In the genomic region with DNA sequence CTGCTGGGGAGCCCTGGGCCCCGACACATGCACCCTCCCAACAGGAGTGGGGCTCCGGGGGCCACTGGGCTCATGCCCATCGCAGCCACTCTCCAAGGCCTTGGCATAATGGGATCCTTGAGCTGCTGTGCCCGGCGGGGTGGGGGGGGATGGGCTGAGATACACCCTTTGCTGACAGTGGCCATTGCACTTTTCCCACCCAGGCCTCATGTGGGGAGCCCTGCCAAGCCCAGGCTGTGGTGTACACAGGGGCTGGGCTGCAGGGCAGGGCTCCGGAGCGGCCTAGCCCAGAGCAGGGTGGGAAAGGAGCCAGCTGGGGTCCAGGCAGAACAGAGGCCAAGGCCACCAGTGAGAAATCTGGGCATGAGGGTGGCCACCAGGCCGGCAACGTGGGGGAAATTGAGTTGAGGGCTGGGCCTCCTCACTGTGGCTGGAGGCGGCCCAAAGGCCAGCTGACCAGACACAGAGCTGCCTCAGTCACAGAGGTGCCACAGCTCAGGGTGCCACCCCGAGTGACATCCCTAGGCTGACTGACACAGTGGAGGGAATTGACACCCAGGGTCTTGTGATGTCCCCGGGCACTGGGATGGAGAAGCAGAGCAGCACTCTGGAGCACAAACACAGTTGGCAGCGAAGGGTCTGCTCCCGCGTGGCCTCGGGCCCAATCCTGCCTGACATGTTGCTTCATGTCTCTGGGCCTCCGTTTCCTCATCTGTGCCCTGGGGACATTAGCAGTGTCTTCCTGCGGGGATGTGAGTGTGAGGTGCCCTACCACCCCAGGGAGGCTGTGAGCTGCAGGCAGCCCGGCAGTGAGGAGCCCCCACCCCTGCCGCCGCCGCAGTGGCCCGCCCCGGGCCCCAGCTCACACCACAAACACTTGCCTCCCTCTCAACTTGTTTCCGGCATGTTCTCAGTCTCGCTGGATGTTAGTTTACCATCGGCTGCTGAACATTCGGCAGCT, we compare ENCODE assay signal across 9 cellular contexts. TPM values are rescaled to one million over a fixed set of nuclear protein-coding genes. Genes with fewer than 3 reads are reported as not detected.
DNase-seq lines count a peak whose midpoint lies in the region; ATAC-seq lines count a peak whose summit lies in the region.
"Had no signal": no experiment of that assay in that cellular context is flagged by ENCODE, and none has a peak within 500 bp of the region (broad histone marks: within the 10 kb centered on the region; RNA-seq: fewer than 3 reads in every experiment).

No MANE protein-coding gene starts in this region.

- peaks cover 14% of the 10 kb centered on the region for H3K4me1 Mint-ChIP-seq in activated naive CD8-positive, alpha-beta T cell treated with anti-CD3 and anti-CD28 coated beads for 36 hours
- peaks cover 0 to 11% of the 10 kb centered on the region in 2 donors for H3K4me1 Mint-ChIP-seq in natural killer cell treated with Interleukin-12 subunit alpha and Interleukin-12 subunit beta and Interleukin-15 and Interleukin-18, amount 100 ng/mL, for 72 hours (ENCODE audit: low read depth in 2 of 2)

- peak overlapping the region; percentile 14 for H3K4me3 Mint-ChIP-seq in activated naive CD8-positive, alpha-beta T cell treated with anti-CD3 and anti-CD28 coated beads for 36 hours
- H3K4me3 Mint-ChIP-seq in natural killer cell treated with Interleukin-12 subunit alpha and Interleukin-12 subunit beta and Interleukin-15 and Interleukin-18, amount 100 ng/mL, for 72 hours = no peak overlapping the region

- peak; percentile 48 to 60 for ATAC-seq in natural killer cell treated with Interleukin-12 subunit alpha and Interleukin-12 subunit beta and Interleukin-15 and Interleukin-18, amount 100 ng/mL, for 72 hours
- ATAC-seq in HG03520 (IDR thresholded peaks at IDR 0.05; ENCODE audit: unreplicated experiment) (no peak), GM21528 (IDR thresholded peaks at IDR 0.05; ENCODE audit: low FRiP score, unreplicated experiment) (no peak)

- H3K36me3 Mint-ChIP-seq in activated naive CD8-positive, alpha-beta T cell treated with anti-CD3 and anti-CD28 coated beads for 36 hours = no peaks in the 10 kb centered on the region
- no peaks in the 10 kb centered on the region for H3K36me3 Mint-ChIP-seq in natural killer cell treated with Interleukin-12 subunit alpha and Interleukin-12 subunit beta and Interleukin-15 and Interleukin-18, amount 100 ng/mL, for 72 hours

- DNase-seq in NCI-H2081 (lab: John Stamatoyannopoulos, UW) (peak; percentile 23 to 27), NCI-H2081 treated with DMSO at 0.1 percent for 48 hours (lab: John Stamatoyannopoulos, UW) (no peak), T-helper 1 cell (peak in 3 of 5 donors; percentile 36 to 48 (median 48)), AG20443 (ENCODE audit: low spot score) (no peak)
- peak; percentile 36 for DNase-seq in activated naive CD8-positive, alpha-beta T cell treated with anti-CD3 and anti-CD28 coated beads for 36 hours
- no peak for DNase-seq in natural killer cell treated with Interleukin-12 subunit alpha and Interleukin-12 subunit beta and Interleukin-15 and Interleukin-18, amount 100 ng/mL, for 72 hours (ENCODE audit: low spot score)
- DNase-seq: kidney glomerular epithelial cell had no signal

- H3K9me3 Mint-ChIP-seq in activated naive CD8-positive, alpha-beta T cell treated with anti-CD3 and anti-CD28 coated beads for 36 hours = no peaks in the 10 kb centered on the region
- H3K9me3 Mint-ChIP-seq in natural killer cell treated with Interleukin-12 subunit alpha and Interleukin-12 subunit beta and Interleukin-15 and Interleukin-18, amount 100 ng/mL, for 72 hours = no peaks in the 10 kb centered on the region

- H3K27me3 Mint-ChIP-seq in activated naive CD8-positive, alpha-beta T cell treated with anti-CD3 and anti-CD28 coated beads for 36 hours = no peaks in the 10 kb centered on the region
- H3K27me3 Mint-ChIP-seq in natural killer cell treated with Interleukin-12 subunit alpha and Interleukin-12 subunit beta and Interleukin-15 and Interleukin-18, amount 100 ng/mL, for 72 hours = no peaks in the 10 kb centered on the region

- H3K27ac Mint-ChIP-seq in activated naive CD8-positive, alpha-beta T cell treated with anti-CD3 and anti-CD28 coated beads for 36 hours = peak overlapping the region; percentile 67
- no peak overlapping the region for H3K27ac Mint-ChIP-seq in natural killer cell treated with Interleukin-12 subunit alpha and Interleukin-12 subunit beta and Interleukin-15 and Interleukin-18, amount 100 ng/mL, for 72 hours

RNA-seq across cellular contexts. Expression of gene RTN4R, which starts 30.4 kb away (rescaled TPM):
- 1 to 10 TPM; 3.2 to 3.5 TPM for total RNA-seq in activated naive CD8-positive, alpha-beta T cell treated with anti-CD3 and anti-CD28 coated beads for 36 hours
- total RNA-seq in natural killer cell treated with Interleukin-12 subunit alpha and Interleukin-12 subunit beta and Interleukin-15 and Interleukin-18, amount 100 ng/mL, for 72 hours = under 1 TPM; 0.48 to 0.78 TPM

Comparison
In these comparisons a context has a peak if more than half of its experiments do, and no peak if none do; other contexts are left out.
1. DNase-seq: peak in NCI-H2081 (2 of 2), T-helper 1 cell (3 of 5) and activated naive CD8-positive, alpha-beta T cell treated with anti-CD3 and anti-CD28 coated beads for 36 hours (single experiment); none in NCI-H2081 treated with DMSO at 0.1 percent for 48 hours (single experiment), natural killer cell treated with Interleukin-12 subunit alpha and Interleukin-12 subunit beta and Interleukin-15 and Interleukin-18, amount 100 ng/mL, for 72 hours (single experiment) and AG20443 (single experiment).
2. ATAC-seq: peak in natural killer cell treated with Interleukin-12 subunit alpha and Interleukin-12 subunit beta and Interleukin-15 and Interleukin-18, amount 100 ng/mL, for 72 hours (2 of 2); none in HG03520 (single experiment) and GM21528 (single experiment).